10 cellular contexts compared by ENCODE assay signal in the genomic region with DNA sequence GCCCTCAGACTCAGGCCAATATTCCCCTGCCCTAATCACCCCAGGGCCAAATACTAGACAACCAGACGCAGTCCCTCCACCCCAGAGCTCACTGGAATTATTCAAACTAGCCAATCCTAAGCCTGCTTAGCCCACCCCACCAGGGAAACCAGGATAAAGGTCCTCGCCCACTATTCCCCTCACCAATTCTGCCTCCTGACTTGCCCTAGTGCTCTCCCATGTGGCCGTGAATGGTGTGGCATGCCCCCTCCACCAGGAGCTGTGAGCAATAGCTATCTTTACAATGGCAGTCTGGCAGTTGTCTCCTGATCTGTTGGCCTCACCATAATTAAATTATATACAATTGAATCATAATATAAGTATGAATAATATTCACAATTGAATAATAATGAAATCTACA. TPM values are rescaled to one million over a fixed set of nuclear protein-coding genes. Genes with fewer than 3 reads are reported as not detected.
DNase-seq lines count a peak whose midpoint lies in the region; ATAC-seq and TF ChIP-seq lines count a peak whose summit lies in the region.
"Had no signal": no experiment of that assay in that cellular context is flagged by ENCODE, and none has a peak within 500 bp of the region (broad histone marks: within the 10 kb centered on the region; RNA-seq: fewer than 3 reads in every experiment).

No MANE protein-coding gene starts in this region.

- intact Hi-C loops in MCF 10A (cut with micrococcal nuclease) (loop anchor here (10.0 kb wide), 1 partner anchor 755 kb away; no protein-coding TSS in a partner anchor), breast epithelium (cut with DNase I; ENCODE audit: low total_unique reads) (no loop called here), upper lobe of right lung (cut with DNase I) (no loop called here)

- TF ChIP-seq POLR2A in breast epithelium (IDR thresholded peaks at IDR 0.05) (no peak), NB4 (IDR thresholded peaks at IDR 0.05; ENCODE audit: extremely low read depth, insufficient read length) (no peak)

- H3K36me3 Mint-ChIP-seq in MCF 10A (ENCODE audit: insufficient read depth, unreplicated experiment): no peaks in the 10 kb centered on the region
- H3K36me3 Mint-ChIP-seq in endothelial cell (ENCODE audit: low read depth, unreplicated experiment): no peaks in the 10 kb centered on the region
- H3K36me3 Mint-ChIP-seq in naive thymus-derived CD8-positive, alpha-beta T cell: no peaks in the 10 kb centered on the region

- POLR2A ChIA-PET in MCF 10A (lab: Yijun Ruan, JAX): no interaction called here
- POLR2A ChIA-PET in naive thymus-derived CD8-positive, alpha-beta T cell (lab: Charles Lee): interaction anchor here (0.7 kb wide), 1 partner anchor 417 kb away, joined by 3 read pairs; no protein-coding TSS in a partner anchor

- H3K9me3 ChIP-seq in breast epithelium: no peaks in the 10 kb centered on the region
- no peaks in the 10 kb centered on the region for H3K9me3 ChIP-seq in upper lobe of right lung

- ATAC-seq in upper lobe of right lung: no peak
- no peak for ATAC-seq in naive thymus-derived CD8-positive, alpha-beta T cell

- no peak overlapping the region for H3K27ac ChIP-seq in breast epithelium
- no peak overlapping the region for H3K27ac ChIP-seq in upper lobe of right lung

- no peaks in the 10 kb centered on the region for H3K36me3 ChIP-seq in breast epithelium
- H3K36me3 ChIP-seq in upper lobe of right lung: no peaks in the 10 kb centered on the region

- H3K27me3 Mint-ChIP-seq in MCF 10A (ENCODE audit: insufficient read depth, unreplicated experiment): peaks cover 13% of the 10 kb centered on the region
- peaks cover 6% of the 10 kb centered on the region for H3K27me3 Mint-ChIP-seq in endothelial cell (ENCODE audit: unreplicated experiment)
- peaks cover 0 to 3% (median 1%) of the 10 kb centered on the region in 5 donors for H3K27me3 Mint-ChIP-seq in naive thymus-derived CD8-positive, alpha-beta T cell

- H3K4me1 Mint-ChIP-seq in MCF 10A (ENCODE audit: insufficient read depth, unreplicated experiment) (peaks cover 7% of the 10 kb centered on the region), endothelial cell (ENCODE audit: unreplicated experiment) (no peaks in the 10 kb centered on the region)
- no peaks in the 10 kb centered on the region for H3K4me1 Mint-ChIP-seq in naive thymus-derived CD8-positive, alpha-beta T cell

- TF ChIP-seq CTCF in MCF 10A (IDR thresholded peaks at IDR 0.05; ENCODE audit: unreplicated experiment) (peak; percentile 10), breast epithelium (IDR thresholded peaks at IDR 0.05) (no peak), NB4 (IDR thresholded peaks at IDR 0.05; ENCODE audit: low read depth, low read length) (peak; percentile 52), endothelial cell (IDR thresholded peaks at IDR 0.05; ENCODE audit: unreplicated experiment) (peak; percentile 32), upper lobe of right lung (IDR thresholded peaks at IDR 0.05) (peak; percentile 18)

- CTCF ChIA-PET in MCF 10A (lab: Yijun Ruan, JAX): interaction anchor here (0.6 to 4.4 kb wide), 7 partner anchors 9 to 418 kb away, joined by 3 to 33 read pairs (median 11); no protein-coding TSS in a partner anchor

- H3K4me3 Mint-ChIP-seq in MCF 10A (ENCODE audit: unreplicated experiment) (no peak overlapping the region), endothelial cell (ENCODE audit: unreplicated experiment) (no peak overlapping the region)
- H3K4me3 Mint-ChIP-seq in naive thymus-derived CD8-positive, alpha-beta T cell: no peak overlapping the region

- H3K9me3 Mint-ChIP-seq in MCF 10A (ENCODE audit: unreplicated experiment): no peaks in the 10 kb centered on the region
- no peaks in the 10 kb centered on the region for H3K9me3 Mint-ChIP-seq in endothelial cell (ENCODE audit: unreplicated experiment)
- H3K9me3 Mint-ChIP-seq in naive thymus-derived CD8-positive, alpha-beta T cell: no peaks in the 10 kb centered on the region

- H3K4me3 ChIP-seq in breast epithelium: no peak overlapping the region
- no peak overlapping the region for H3K4me3 ChIP-seq in NB4 (ENCODE audit: low read depth, low read length)
- no peak overlapping the region for H3K4me3 ChIP-seq in upper lobe of right lung

- no peaks in the 10 kb centered on the region for H3K4me1 ChIP-seq in breast epithelium
- no peaks in the 10 kb centered on the region for H3K4me1 ChIP-seq in upper lobe of right lung

- H3K27ac Mint-ChIP-seq in MCF 10A (ENCODE audit: low read depth, unreplicated experiment): peak overlapping the region; percentile 27
- H3K27ac Mint-ChIP-seq in endothelial cell (ENCODE audit: unreplicated experiment): no peak overlapping the region
- H3K27ac Mint-ChIP-seq in naive thymus-derived CD8-positive, alpha-beta T cell: no peak overlapping the region

- H3K27me3 ChIP-seq in breast epithelium: no peaks in the 10 kb centered on the region
- H3K27me3 ChIP-seq in upper lobe of right lung: no peaks in the 10 kb centered on the region

- BruUV-seq in MCF 10A (replicated peaks; lab: Mats Ljungman, UMichigan): no TSS peak

- DNase-seq in MCF 10A (ENCODE audit: unreplicated experiment) (peak; percentile 20), breast epithelium (ENCODE audit: low spot score in 2 of 2) (no peak), NB4 (ENCODE audit: low read depth) (peak; percentile 24), endothelial cell (ENCODE audit: low spot score) (peak; percentile 47), upper lobe of right lung (no peak)
- no peak for DNase-seq in naive thymus-derived CD8-positive, alpha-beta T cell
- DNase-seq in stimulated activated CD4-positive, alpha-beta T cell treated with anti-CD3 and anti-CD28 coated beads, Interleukin-12 subunit alpha, Interleukin-12 subunit beta, amount 100 ng/mL, for 4 hours: no peak
- DNase-seq in activated CD4-positive, alpha-beta T cell treated with anti-CD3 and anti-CD28 coated beads for 4 hours: no peak

RNA-seq across cellular contexts. Expression of a gene that starts 42.3 kb away (rescaled TPM):
- total RNA-seq in MCF 10A (2022): not detected in 2 replicates
- total RNA-seq in breast epithelium: 1 to 10 TPM; 2.6 to 7.9 (median 3.5) TPM
- 269 TPM for total RNA-seq in endothelial cell (ENCODE audit: unreplicated experiment)
- total RNA-seq in upper lobe of right lung: 4.4 TPM
- total RNA-seq in naive thymus-derived CD8-positive, alpha-beta T cell: not detected
- under 1 TPM in 2 of 3 donors, not detected in 1; 0.14 to 0.18 TPM for polyA plus RNA-seq in naive thymus-derived CD8-positive, alpha-beta T cell
- total RNA-seq: fibroblast of lung, G401 had no signal
- polyA plus RNA-seq: fibroblast of lung had no signal

Comparison
In these comparisons a context has a peak if more than half of its experiments do, and no peak if none do; other contexts are left out.
1. DNase-seq: peak in MCF 10A (single experiment), NB4 (single experiment) and endothelial cell (single experiment); none in breast epithelium (0 of 2), upper lobe of right lung (single experiment), naive thymus-derived CD8-positive, alpha-beta T cell (0 of 10), stimulated activated CD4-positive, alpha-beta T cell treated with anti-CD3 and anti-CD28 coated beads, Interleukin-12 subunit alpha, Interleukin-12 subunit beta, amount 100 ng/mL, for 4 hours (single experiment) and activated CD4-positive, alpha-beta T cell treated with anti-CD3 and anti-CD28 coated beads for 4 hours (0 of 2).
2. CTCF ChIP-seq: peak in MCF 10A (single experiment), NB4 (single experiment), endothelial cell (single experiment) and upper lobe of right lung (single experiment); none in breast epithelium (0 of 3).
3. RNA of a gene that starts 42.3 kb away (total RNA-seq): 269 TPM in endothelial cell (single experiment); 4.4 TPM in upper lobe of right lung (single experiment), 2.6 to 7.9 TPM in breast epithelium, not detected in naive thymus-derived CD8-positive, alpha-beta T cell and not detected in MCF 10A; every median in the first group is over 10 times any median in the second.